ENCODE assay signal across 11 cellular contexts in genomic region chr7:54546986-54547314, GRCh38. TPM values are rescaled to one million over a fixed set of nuclear protein-coding genes. Genes with fewer than 3 reads are reported as not detected.
A peak's percentile ranks its signal among the peaks of the same experiment; 100 is the strongest.
DNase-seq lines count a peak whose midpoint lies in the region; ATAC-seq and TF ChIP-seq lines count a peak whose summit lies in the region.
"Had no signal": no experiment of that assay in that cellular context is flagged by ENCODE, and none has a peak within 500 bp of the region (broad histone marks: within the 10 kb centered on the region; RNA-seq: fewer than 3 reads in every experiment).

No MANE protein-coding gene starts in this region.

- H3K4me3 ChIP-seq in KMS-11 (IDR thresholded peaks at IDR 0.05; ENCODE audit: insufficient read depth, low read depth, low read length) = no peak overlapping the region
- peak overlapping the region; percentile 48 for H3K4me3 ChIP-seq in ectodermal cell (ENCODE audit: insufficient read depth, low read depth, low read length)

- H3K27me3 ChIP-seq in KMS-11 (ENCODE audit: insufficient read depth, low read depth) = peaks cover 3% of the 10 kb centered on the region; the same call in 1 of the 2 replicates
- H3K27me3 ChIP-seq in ectodermal cell (ENCODE audit: control insufficient read depth, insufficient read depth, low read length, poor library complexity, severe bottlenecking) = peaks cover 65% of the 10 kb centered on the region

- H3K4me3 Mint-ChIP-seq in nephron progenitor cell = peak overlapping the region; percentile 72
- no peak overlapping the region for H3K4me3 Mint-ChIP-seq in stimulated activated naive B cell treated with anti-CD40 and anti-IgM and Interleukin-4, amounts not matched to agents 10 μg/mL and 1 μg/mL and 100 μg/mL, for 72 hours
- H3K4me3 Mint-ChIP-seq: activated T-helper 1 cell treated with anti-CD3 and anti-CD28 coated beads, Interleukin-12 subunit alpha, Interleukin-12 subunit beta, Interleukin-2, Interleukin-4 antibody, amounts not matched to agents 30 ng/mL and 10 ng/mL and 1 ng/mL, durations not matched to agents 14 hours and 24 hours and 36 hours had no signal

- no peak for DNase-seq in nephron progenitor cell
- DNase-seq in CD1c-positive myeloid dendritic cell (ENCODE audit: extremely low spot score) = no peak
- no peak for DNase-seq in stimulated activated naive B cell treated with anti-CD40 and anti-IgM and Interleukin-4, amounts not matched to agents 10 μg/mL and 1 μg/mL and 100 μg/mL, for 72 hours
- no peak for DNase-seq in erythroblast (lab: John Stamatoyannopoulos, UW)
- DNase-seq: effector CD8-positive, alpha-beta T cell; occipital lobe had no signal

- peak overlapping the region; percentile 44 for H3K4me2 ChIP-seq in KMS-11

- H3K27ac ChIP-seq in 22Rv1 (0 out of 2 replicates have a peak overlapping the region, but pooled peaks have one; percentile 1), KMS-11 (no peak overlapping the region), ectodermal cell (ENCODE audit: insufficient read depth, low read depth, low read length, poor library complexity, severe bottlenecking) (no peak overlapping the region)

- no peaks in the 10 kb centered on the region for H3K79me2 ChIP-seq in KMS-11 (ENCODE audit: insufficient read depth, low read depth)

- peak overlapping the region; percentile 56 for H2AFZ ChIP-seq in KMS-11 (ENCODE audit: low read depth)

- WGBS in ectodermal cell, 2 experiments = 0% methylated on average over 13 to 15 of the region's 15 CpGs

- no peak overlapping the region for H3K9ac ChIP-seq in KMS-11

- no peak for TF ChIP-seq POLR2A in erythroblast (IDR thresholded peaks at IDR 0.05; ENCODE audit: low read length)

- H3K27ac Mint-ChIP-seq in nephron progenitor cell = no peak overlapping the region
- H3K27ac Mint-ChIP-seq in stimulated activated naive B cell treated with anti-CD40 and anti-IgM and Interleukin-4, amounts not matched to agents 10 μg/mL and 1 μg/mL and 100 μg/mL, for 72 hours = no peak overlapping the region
- H3K27ac Mint-ChIP-seq: activated T-helper 1 cell treated with anti-CD3 and anti-CD28 coated beads, Interleukin-12 subunit alpha, Interleukin-12 subunit beta, Interleukin-2, Interleukin-4 antibody, amounts not matched to agents 30 ng/mL and 10 ng/mL and 1 ng/mL, durations not matched to agents 14 hours and 24 hours and 36 hours had no signal

- H3K9me3 ChIP-seq in ectodermal cell (ENCODE audit: control insufficient read depth, low read length) = no peaks in the 10 kb centered on the region

- H3K27me3 Mint-ChIP-seq in nephron progenitor cell (ENCODE audit: low read depth, poor library complexity) = peaks cover 69% of the 10 kb centered on the region
- H3K27me3 Mint-ChIP-seq in stimulated activated naive B cell treated with anti-CD40 and anti-IgM and Interleukin-4, amounts not matched to agents 10 μg/mL and 1 μg/mL and 100 μg/mL, for 72 hours = peaks cover 40 to 41% of the 10 kb centered on the region in 2 donors

- no peaks in the 10 kb centered on the region for H3K4me1 ChIP-seq in KMS-11 (ENCODE audit: low read depth, poor library complexity, severe bottlenecking)
- H3K4me1 ChIP-seq in ectodermal cell (ENCODE audit: control insufficient read depth, insufficient read depth, low read length) = peaks cover 3% of the 10 kb centered on the region

- H3K36me3 ChIP-seq in KMS-11 (ENCODE audit: insufficient read depth) (no peaks in the 10 kb centered on the region), ectodermal cell (ENCODE audit: control insufficient read depth, insufficient read depth, low read length) (no peaks in the 10 kb centered on the region)

- TF ChIP-seq CTCF in 22Rv1 (IDR thresholded peaks at IDR 0.05) = peak; percentile 59
- TF ChIP-seq CTCF in KMS-11 (conservative IDR thresholded peaks at IDR 0.05; ENCODE audit: low read depth, low read length) = no peak
- peak; percentile 7 for TF ChIP-seq CTCF in nephron progenitor cell (IDR thresholded peaks at IDR 0.05)

- ATAC-seq in HG02623 (IDR thresholded peaks at IDR 0.05; ENCODE audit: unreplicated experiment) = no peak
- ATAC-seq in stimulated activated naive B cell treated with anti-CD40 and anti-IgM and Interleukin-4, amounts not matched to agents 10 μg/mL and 1 μg/mL and 100 μg/mL, for 72 hours (replicated peaks) = no peak

- no peaks in the 10 kb centered on the region for H4K20me1 ChIP-seq in KMS-11 (ENCODE audit: insufficient read depth)

- H3K36me3 Mint-ChIP-seq in nephron progenitor cell (ENCODE audit: low read depth) = no peaks in the 10 kb centered on the region
- H3K36me3 Mint-ChIP-seq in stimulated activated naive B cell treated with anti-CD40 and anti-IgM and Interleukin-4, amounts not matched to agents 10 μg/mL and 1 μg/mL and 100 μg/mL, for 72 hours = peaks cover 0 to 5% of the 10 kb centered on the region in 2 donors

- H3K9me3 Mint-ChIP-seq in nephron progenitor cell = no peaks in the 10 kb centered on the region
- peaks cover 4 to 5% of the 10 kb centered on the region in 2 donors for H3K9me3 Mint-ChIP-seq in stimulated activated naive B cell treated with anti-CD40 and anti-IgM and Interleukin-4, amounts not matched to agents 10 μg/mL and 1 μg/mL and 100 μg/mL, for 72 hours

- peaks cover 2% of the 10 kb centered on the region for H3K4me1 Mint-ChIP-seq in nephron progenitor cell
- H3K4me1 Mint-ChIP-seq in stimulated activated naive B cell treated with anti-CD40 and anti-IgM and Interleukin-4, amounts not matched to agents 10 μg/mL and 1 μg/mL and 100 μg/mL, for 72 hours = no peaks in the 10 kb centered on the region

RNA-seq across cellular contexts. Expression of gene VSTM2A, which starts 4.8 kb away (rescaled TPM):
- polyA plus RNA-seq in ectodermal cell (2013, experiment 1 of 4) = 0.67 TPM
- polyA plus RNA-seq in ectodermal cell (2013, experiment 2 of 4) = 0.09 TPM
- polyA plus RNA-seq in ectodermal cell (2013, experiment 3 of 4) = 0.43 TPM
- 0.32 TPM for polyA plus RNA-seq in ectodermal cell (2013, experiment 4 of 4)
